8 cellular contexts compared by ENCODE assay signal in the genomic region with DNA sequence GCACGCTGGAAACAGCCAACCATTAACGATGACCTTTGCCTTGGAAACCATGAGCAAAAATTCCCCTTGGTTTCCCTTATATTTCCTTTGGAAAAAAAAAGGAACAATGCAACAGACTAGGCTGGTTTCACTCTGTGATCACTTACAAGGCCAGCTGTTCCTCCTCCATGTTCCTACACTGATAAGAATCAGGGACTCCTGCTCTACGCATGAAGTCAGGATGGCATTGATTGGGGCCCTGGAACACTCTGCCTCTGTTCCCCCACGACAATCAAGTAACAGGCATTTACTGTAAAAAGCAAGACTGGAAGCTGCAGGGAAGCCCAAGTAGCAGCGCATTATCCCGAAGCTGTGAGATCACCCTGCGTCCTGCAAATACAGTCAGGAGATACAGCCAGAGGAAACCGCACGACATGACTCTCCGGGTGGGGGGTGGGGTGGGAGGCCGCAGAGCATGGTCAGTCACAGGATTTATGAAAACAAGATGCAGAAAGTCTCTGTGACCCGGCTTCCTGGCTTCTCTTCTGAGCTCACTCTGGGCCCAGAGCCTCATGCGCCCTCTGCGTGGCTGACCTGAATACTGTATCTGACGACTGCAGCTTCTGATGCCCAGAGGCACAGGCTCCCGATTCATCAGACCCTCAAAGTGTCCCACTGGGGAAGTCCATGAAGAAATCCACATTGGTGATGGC. TPM values are rescaled to one million over a fixed set of nuclear protein-coding genes. Genes with fewer than 3 reads are reported as not detected.
DNase-seq lines count a peak whose midpoint lies in the region; ATAC-seq, FAIRE-seq and TF ChIP-seq lines count a peak whose summit lies in the region.

No MANE protein-coding gene starts in this region.

- CTCF ChIA-PET in A549 (lab: Yijun Ruan, JAX) = interaction anchor here (0.7 to 3.4 kb wide), 8 partner anchors 9 to 161 kb away, joined by 3 to 23 read pairs (median 3); no protein-coding TSS in a partner anchor

- TF ChIP-seq EP300 in A549 (IDR thresholded peaks at IDR 0.05) = no peak

- H3K4me1 ChIP-seq in A549 (peaks cover 55% of the 10 kb centered on the region), rectal smooth muscle tissue (ENCODE audit: control insufficient read depth, insufficient read depth, low read length) (peaks cover 19% of the 10 kb centered on the region)

- peak overlapping the region; percentile 44 to 74 for H3K27ac ChIP-seq in A549
- H3K27ac ChIP-seq in rectal smooth muscle tissue (ENCODE audit: low read depth, low read length) = peak overlapping the region; percentile 59

- H3K36me3 Mint-ChIP-seq in activated T-helper 17 cell treated with anti-CD3 and anti-CD28 coated beads, Interleukin-2, amount 50 U/mL, for 72 hours (ENCODE audit: low read depth) = peaks cover 86% of the 10 kb centered on the region

- peak; percentile 51 to 54; a peak in 5 of 6 replicates for ATAC-seq in A549
- no peak for ATAC-seq in activated T-helper 17 cell treated with anti-CD3 and anti-CD28 coated beads, Interleukin-2, amount 50 U/mL, for 72 hours (replicated peaks)
- no peak for ATAC-seq in HG02798 (IDR thresholded peaks at IDR 0.05; ENCODE audit: poor library complexity, unreplicated experiment)
- no peak for ATAC-seq in GM21367 (IDR thresholded peaks at IDR 0.05; ENCODE audit: unreplicated experiment)

- WGBS in A549 (ENCODE audit: missing lambda C conversion rate) = 67% methylated on average over 15 of the region's 16 CpGs

- H3K27me3 ChIP-seq in rectal smooth muscle tissue (ENCODE audit: control insufficient read depth, insufficient read depth, low read length) = no peaks in the 10 kb centered on the region

- peak overlapping the region; percentile 48 for H3K4me3 Mint-ChIP-seq in activated T-helper 17 cell treated with anti-CD3 and anti-CD28 coated beads, Interleukin-2, amount 50 U/mL, for 72 hours

- no peak overlapping the region for H3K9ac ChIP-seq in rectal smooth muscle tissue (ENCODE audit: low read length)

- no peak for TF ChIP-seq CTCF in A549 (IDR thresholded peaks at IDR 0.05)

- H3K4me2 ChIP-seq in A549 = peak overlapping the region; percentile 57

- H3K4me3 ChIP-seq in A549 = no peak overlapping the region
- peak overlapping the region; percentile 17 for H3K4me3 ChIP-seq in rectal smooth muscle tissue (ENCODE audit: low read length)

- H3K36me3 ChIP-seq in rectal smooth muscle tissue (ENCODE audit: control insufficient read depth, insufficient read depth, low read length) = no peaks in the 10 kb centered on the region

- no peak for DNase-seq in A549 (ENCODE audit: low read depth in 1 of 2, low spot score in 1 of 2)
- peak; percentile 87 for DNase-seq in H4 (ENCODE audit: low spot score)
- DNase-seq in cardiac septum (ENCODE audit: low spot score) = peak; percentile 87
- no peak for DNase-seq in NCI-H2107 (lab: John Stamatoyannopoulos, UW)

- TF ChIP-seq POLR2A in A549 (IDR thresholded peaks at IDR 0.05; ENCODE audit: low read length) = no peak

- peak overlapping the region; percentile 65 for H3K27ac Mint-ChIP-seq in activated T-helper 17 cell treated with anti-CD3 and anti-CD28 coated beads, Interleukin-2, amount 50 U/mL, for 72 hours

- no peaks in the 10 kb centered on the region for H3K9me3 Mint-ChIP-seq in activated T-helper 17 cell treated with anti-CD3 and anti-CD28 coated beads, Interleukin-2, amount 50 U/mL, for 72 hours

- TF ChIP-seq RAD21 in A549 (conservative IDR thresholded peaks at IDR 0.05 in 1 of 2, IDR thresholded peaks at IDR 0.05 in 1 of 2) = no peak

- H3K9me3 ChIP-seq in A549 = no peaks in the 10 kb centered on the region

- FAIRE-seq in A549 (lab: Jason Lieb, UNC) = no peak

- H3K4me1 Mint-ChIP-seq in activated T-helper 17 cell treated with anti-CD3 and anti-CD28 coated beads, Interleukin-2, amount 50 U/mL, for 72 hours = peaks cover 21% of the 10 kb centered on the region

- POLR2A ChIA-PET in A549 (lab: Yijun Ruan, JAX) = interaction anchor here (0.7 to 1.3 kb wide), 5 partner anchors 12 to 264 kb away, joined by 3 to 5 read pairs (median 4); partner anchors contain the start of genes ISCU and SSH1

- intact Hi-C loops in cardiac septum (cut with DNase I) = loop anchor here (1.0 kb wide), 1 partner anchor 12 kb away; no protein-coding TSS in a partner anchor

- no peaks in the 10 kb centered on the region for H3K27me3 Mint-ChIP-seq in activated T-helper 17 cell treated with anti-CD3 and anti-CD28 coated beads, Interleukin-2, amount 50 U/mL, for 72 hours

TF ChIP-seq in A549, 52 proteins besides CTCF, POLR2A, EP300 and RAD21:
- TF ChIP-seq HDAC2 (IDR thresholded peaks at IDR 0.05) (no peak), HOXA7 (CRISPR knock-in tag; IDR thresholded peaks at IDR 0.05) (no peak), SMC3 (IDR thresholded peaks at IDR 0.05) (no peak), CBX2 (IDR thresholded peaks at IDR 0.05; ENCODE audit: borderline replicate concordance, low read depth) (no peak), FOSB (CRISPR knock-in tag; IDR thresholded peaks at IDR 0.05) (no peak), NFE2L2 (conservative IDR thresholded peaks at IDR 0.05; ENCODE audit: low read length) (no peak), GATA3 (IDR thresholded peaks at IDR 0.05; ENCODE audit: borderline replicate concordance) (no peak; the same call in 1 of the 2 replicates), TP53 (CRISPR knock-in tag; IDR thresholded peaks at IDR 0.05) (no peak), POLR2AphosphoS2 (conservative IDR thresholded peaks at IDR 0.05; ENCODE audit: low read length) (no peak), RFX5 (IDR thresholded peaks at IDR 0.05) (no peak), EHF (CRISPR knock-in tag; IDR thresholded peaks at IDR 0.05) (no peak), JUN (IDR thresholded peaks at IDR 0.05) (no peak), SREBF2 (IDR thresholded peaks at IDR 0.05) (no peak), CHD4 (IDR thresholded peaks at IDR 0.05; ENCODE audit: borderline replicate concordance) (no peak), ESRRA (IDR thresholded peaks at IDR 0.05; ENCODE audit: borderline replicate concordance, low read length) (no peak), EHMT2 (IDR thresholded peaks at IDR 0.05; ENCODE audit: low read depth) (no peak), CEBPB (IDR thresholded peaks at IDR 0.05) (no peak)
- TF ChIP-seq, protein P1, sequence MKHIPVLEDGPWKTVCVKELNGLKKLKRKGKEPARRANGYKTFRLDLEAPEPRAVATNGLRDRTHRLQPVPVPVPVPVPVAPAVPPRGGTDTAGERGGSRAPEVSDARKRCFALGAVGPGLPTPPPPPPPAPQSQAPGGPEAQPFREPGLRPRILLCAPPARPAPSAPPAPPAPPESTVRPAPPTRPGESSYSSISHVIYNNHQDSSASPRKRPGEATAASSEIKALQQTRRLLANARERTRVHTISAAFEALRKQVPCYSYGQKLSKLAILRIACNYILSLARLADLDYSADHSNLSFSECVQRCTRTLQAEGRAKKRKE (CRISPR knock-in tag; IDR thresholded peaks at IDR 0.05; ENCODE audit: low read depth) = no peak
- TF ChIP-seq, protein P2, sequence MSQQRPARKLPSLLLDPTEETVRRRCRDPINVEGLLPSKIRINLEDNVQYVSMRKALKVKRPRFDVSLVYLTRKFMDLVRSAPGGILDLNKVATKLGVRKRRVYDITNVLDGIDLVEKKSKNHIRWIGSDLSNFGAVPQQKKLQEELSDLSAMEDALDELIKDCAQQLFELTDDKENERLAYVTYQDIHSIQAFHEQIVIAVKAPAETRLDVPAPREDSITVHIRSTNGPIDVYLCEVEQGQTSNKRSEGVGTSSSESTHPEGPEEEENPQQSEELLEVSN (IDR thresholded peaks at IDR 0.05; ENCODE audit: borderline replicate concordance, low read depth) = no peak

RNA-seq across cellular contexts. Expression of gene SSH1, which starts 31.1 kb away (rescaled TPM):
- polyA plus RNA-seq in A549 (2011; rRNA removed) (24.1 and 26.2 TPM in 2 replicates), A549 (2017; fragmentation: RNase III; extraction: RNeasy Plus Mini Kit Qiagen cat#74134 plus additional on column Dnase treatment) (15.4 to 16.7 TPM (median 16.6 TPM) in 3 replicates)
- polyA plus RNA-seq in A549 (2012; cell fraction: cytosol; rRNA removed) = 14.4 and 19.0 TPM in 2 replicates
- polyA plus RNA-seq in A549 (2012; cell fraction: nucleus; rRNA removed) = 24.4 and 26.2 TPM in 2 replicates
- polyA minus RNA-seq in A549 (2011; rRNA and poly(A)+ RNA removed) = 35.1 and 37.2 TPM in 2 replicates
- 6.8 and 7.9 TPM in 2 replicates for total RNA-seq in H4 (2014; rRNA removed; shearing (Covaris generic))
- 10 to 100 TPM; 60.8 to 95.4 TPM for total RNA-seq in activated T-helper 17 cell treated with anti-CD3 and anti-CD28 coated beads, Interleukin-2, amount 50 U/mL, for 72 hours
- 50.6 TPM for total RNA-seq in cardiac septum

RNA-seq across cellular contexts. Expression of gene DAO, which starts 53.6 kb away (rescaled TPM):
- polyA plus RNA-seq in A549 (2011; rRNA removed) = not detected in 2 replicates
- polyA plus RNA-seq in A549 (2012; cell fraction: cytosol; rRNA removed) = 0.01 TPM in 1 of 2 replicates, not detected in the other
- polyA plus RNA-seq in A549 (2012; cell fraction: nucleus; rRNA removed) = not detected in 2 replicates
- not detected in 3 replicates for polyA plus RNA-seq in A549 (2017; fragmentation: RNase III; extraction: RNeasy Plus Mini Kit Qiagen cat#74134 plus additional on column Dnase treatment)
- not detected in 2 replicates for polyA minus RNA-seq in A549 (2011; rRNA and poly(A)+ RNA removed)
- total RNA-seq in H4 (2014; rRNA removed; shearing (Covaris generic)) = not detected in 2 replicates
- not detected for total RNA-seq in activated T-helper 17 cell treated with anti-CD3 and anti-CD28 coated beads, Interleukin-2, amount 50 U/mL, for 72 hours
- not detected for total RNA-seq in cardiac septum

Comparison
In these comparisons a context has a peak if more than half of its experiments do, and no peak if none do; other contexts are left out.
1. ATAC-seq: peak in A549 (2 of 2); none in activated T-helper 17 cell treated with anti-CD3 and anti-CD28 coated beads, Interleukin-2, amount 50 U/mL, for 72 hours (single experiment), HG02798 (single experiment) and GM21367 (single experiment).
2. DNase-seq: peak in H4 (single experiment) and cardiac septum (single experiment); none in A549 (0 of 2) and NCI-H2107 (single experiment).